Comparison of ENCODE assay signal across 15 cellular contexts in genomic region chr2:202529389-202529788, GRCh38.
DNase-seq lines count a peak whose midpoint lies in the region; ATAC-seq, FAIRE-seq and TF ChIP-seq lines count a peak whose summit lies in the region.
"Had no signal": no experiment of that assay in that cellular context is flagged by ENCODE, and none has a peak within 500 bp of the region (broad histone marks: within the 10 kb centered on the region; RNA-seq: fewer than 3 reads in every experiment).

No MANE protein-coding gene starts in this region.

- no peaks in the 10 kb centered on the region for H3K27me3 ChIP-seq in body of pancreas
- H3K27me3 ChIP-seq: esophagus muscularis mucosa, stomach had no signal

- 20 to 37% methylated on average over 1 of the region's 1 CpG for WGBS in body of pancreas, 2 donors

- DNase-seq in AML-193 (lab: John Stamatoyannopoulos, UW) (peak; percentile 1 to 8), HTR-8/SVneo (ENCODE audit: insufficient read length, low spot score) (peak; percentile 19), astrocyte of the hippocampus (ENCODE audit: low read depth, low spot score) (peak; percentile 56), kidney tubule cell (ENCODE audit: low spot score) (peak; percentile 11), HuH-7 (ENCODE audit: low spot score) (no peak), body of pancreas (no peak), cardiac septum (ENCODE audit: low spot score) (no peak), NCI-H446 (lab: John Stamatoyannopoulos, UW) (no peak)
- DNase-seq: activated CD4-positive, alpha-beta T cell treated with anti-CD3 and anti-CD28 coated beads, Interleukin-2, amount 10 ng/mL, durations not matched to agents 7 days and 5 days; caudate nucleus; CD4-positive, alpha-beta memory T cell; mucosa of descending colon; psoas muscle; stomach had no signal

- TF ChIP-seq POLR2A in body of pancreas (IDR thresholded peaks at IDR 0.05): no peak

- no peak for ATAC-seq in body of pancreas
- ATAC-seq: mucosa of descending colon, psoas muscle had no signal

- intact Hi-C loops in body of pancreas (cut with DNase I) (no loop called here), cardiac septum (cut with DNase I) (loop anchor here (10.0 kb wide), 1 partner anchor 255 kb away; no protein-coding TSS in a partner anchor)

- peaks cover 8% of the 10 kb centered on the region for H3K4me1 ChIP-seq in body of pancreas
- H3K4me1 ChIP-seq: esophagus muscularis mucosa, psoas muscle had no signal

- no peak for FAIRE-seq in HTR-8/SVneo (lab: Jason Lieb, UNC)

- TF ChIP-seq CTCF in body of pancreas (IDR thresholded peaks at IDR 0.05): no peak

- no peaks in the 10 kb centered on the region for H3K36me3 ChIP-seq in body of pancreas (replicated peaks in 1 of 2; ENCODE audit: insufficient read depth in 1 of 2, low read depth in 2 of 2)

- no peak overlapping the region for H3K4me3 ChIP-seq in body of pancreas
- H3K4me3 ChIP-seq: esophagus muscularis mucosa, mucosa of descending colon, psoas muscle, stomach had no signal

- H3K27ac ChIP-seq in body of pancreas: no peak overlapping the region
- H3K27ac ChIP-seq: esophagus muscularis mucosa, psoas muscle, stomach had no signal

- H3K9me3 ChIP-seq in body of pancreas: no peaks in the 10 kb centered on the region
- H3K9me3 ChIP-seq: esophagus muscularis mucosa, mucosa of descending colon, psoas muscle, stomach had no signal

Comparison
In these comparisons a context has a peak if more than half of its experiments do, and no peak if none do; other contexts are left out.
1. DNase-seq: peak in AML-193 (2 of 2), HTR-8/SVneo (single experiment), astrocyte of the hippocampus (single experiment) and kidney tubule cell (single experiment); none in HuH-7 (single experiment), body of pancreas (0 of 4), cardiac septum (single experiment) and NCI-H446 (0 of 2).